Comparison of ENCODE assay signal across 8 cellular contexts in genomic region chr12:102816816-102817434, GRCh38.
A peak's percentile ranks its signal among the peaks of the same experiment; 100 is the strongest.
DNase-seq lines count a peak whose midpoint lies in the region; ATAC-seq and TF ChIP-seq lines count a peak whose summit lies in the region.

No MANE protein-coding gene starts in this region.

- H3K4me3 ChIP-seq in heart left ventricle, result no peak overlapping the region
- H3K4me3 ChIP-seq in WI38 (ENCODE audit: low read depth, low read length), result no peak overlapping the region

- no peak overlapping the region for H3K27ac ChIP-seq in heart left ventricle

- TF ChIP-seq CTCF in heart left ventricle (IDR thresholded peaks at IDR 0.05) (peak; percentile 20 to 61 (median 44)), WI38 (IDR thresholded peaks at IDR 0.05; ENCODE audit: low read depth, low read length) (peak; percentile 51)

- DNase-seq in heart left ventricle (no peak), cardiac septum (ENCODE audit: low spot score) (no peak), M059J (ENCODE audit: low read depth) (peak; percentile 32), kidney glomerular epithelial cell (lab: John Stamatoyannopoulos, UW) (peak; percentile 45)
- no peak for DNase-seq in stimulated activated CD8-positive, alpha-beta memory T cell treated with anti-CD3 and anti-CD28 coated beads, Interleukin-4, amount 100 ng/mL, for 48 hours
- no peak for DNase-seq in stimulated activated CD4-positive, alpha-beta T cell treated with anti-CD3 and anti-CD28 coated beads, Interleukin-2, amount 100 ng/mL, for 48 hours

- intact Hi-C loops in heart left ventricle (cut with DNase I), result no loop called here
- intact Hi-C loops in cardiac septum (cut with DNase I), result no loop called here

- no peak for ATAC-seq in heart left ventricle
- ATAC-seq in HG02610 (IDR thresholded peaks at IDR 0.05; ENCODE audit: unreplicated experiment), result no peak

- TF ChIP-seq POLR2A in heart left ventricle (IDR thresholded peaks at IDR 0.05), result no peak

- no peaks in the 10 kb centered on the region for H3K36me3 ChIP-seq in heart left ventricle

- 7 to 23% (median 15%) methylated on average over 5 of the region's 5 CpGs for WGBS in heart left ventricle, 4 donors

- H3K27me3 ChIP-seq in heart left ventricle, result peaks cover 0 to 13% (median 0%) of the 10 kb centered on the region in 9 donors

- no peaks in the 10 kb centered on the region for H3K4me1 ChIP-seq in heart left ventricle

- no peaks in the 10 kb centered on the region for H3K9me3 ChIP-seq in heart left ventricle

Comparison
In these comparisons a context has a peak if more than half of its experiments do, and no peak if none do; other contexts are left out.
1. DNase-seq: peak in M059J (single experiment) and kidney glomerular epithelial cell (single experiment); none in heart left ventricle (0 of 5), cardiac septum (single experiment), stimulated activated CD8-positive, alpha-beta memory T cell treated with anti-CD3 and anti-CD28 coated beads, Interleukin-4, amount 100 ng/mL, for 48 hours (single experiment) and stimulated activated CD4-positive, alpha-beta T cell treated with anti-CD3 and anti-CD28 coated beads, Interleukin-2, amount 100 ng/mL, for 48 hours (0 of 2).